ENCODE assay signal across 1 cellular context in genomic region chr15:78065284-78065872, GRCh38.
TF ChIP-seq lines count a peak whose summit lies in the region.

No MANE protein-coding gene starts in this region.

TF ChIP-seq in GM12878, 131 proteins besides CTCF, POLR2A, EP300 and RAD21:
- TF ChIP-seq ZNF687 (IDR thresholded peaks at IDR 0.05) = peak; percentile 80
- no peak for TF ChIP-seq ZBED1 (IDR thresholded peaks at IDR 0.05; ENCODE audit: borderline replicate concordance)
- TF ChIP-seq WRNIP1 (IDR thresholded peaks at IDR 0.05; ENCODE audit: borderline replicate concordance, low read depth, low read length) = 0 out of 2 replicates have a peak, but pooled peaks have one; percentile 69
- TF ChIP-seq IKZF2 (IDR thresholded peaks at IDR 0.05) = peak; percentile 10 to 14; a peak in 1 of 4 replicates
- TF ChIP-seq CBX3 (IDR thresholded peaks at IDR 0.05; ENCODE audit: borderline replicate concordance, low read depth) = no peak
- TF ChIP-seq CBFB (IDR thresholded peaks at IDR 0.05; ENCODE audit: low read depth) = no peak
- TF ChIP-seq E4F1 (IDR thresholded peaks at IDR 0.05; ENCODE audit: borderline replicate concordance, partially characterized antibody) = no peak
- no peak for TF ChIP-seq ZNF622 (IDR thresholded peaks at IDR 0.05)
- TF ChIP-seq SREBF1 (IDR thresholded peaks at IDR 0.05; ENCODE audit: low read length) = no peak
- no peak for TF ChIP-seq ZNF274 (IDR thresholded peaks at IDR 0.05; ENCODE audit: insufficient read depth, insufficient read length)
- peak; percentile 62 for TF ChIP-seq RUNX3 (IDR thresholded peaks at IDR 0.05; ENCODE audit: low read length)
- no peak for TF ChIP-seq HSF1 (IDR thresholded peaks at IDR 0.05; ENCODE audit: low read depth, low read length)
- peak; percentile 83 for TF ChIP-seq TCF7 (IDR thresholded peaks at IDR 0.05; ENCODE audit: borderline replicate concordance)
- no peak for TF ChIP-seq CEBPZ (IDR thresholded peaks at IDR 0.05; ENCODE audit: low read depth, low read length)
- TF ChIP-seq PBX3 (IDR thresholded peaks at IDR 0.05; ENCODE audit: insufficient replicate concordance, low read depth, low read length) = no peak
- TF ChIP-seq PAX8 (IDR thresholded peaks at IDR 0.05) = no peak
- TF ChIP-seq RB1 (IDR thresholded peaks at IDR 0.05; ENCODE audit: borderline replicate concordance) = no peak
- no peak for TF ChIP-seq BACH1 (IDR thresholded peaks at IDR 0.05; ENCODE audit: borderline replicate concordance)
- no peak for TF ChIP-seq CBX5 (IDR thresholded peaks at IDR 0.05; ENCODE audit: low read depth)
- no peak for TF ChIP-seq PAX5 (IDR thresholded peaks at IDR 0.05; ENCODE audit: borderline replicate concordance, low read depth, low read length)
- TF ChIP-seq BCL11A (IDR thresholded peaks at IDR 0.05; ENCODE audit: low read depth, low read length) = no peak
